Comparison of ENCODE assay signal across 8 cellular contexts in the genomic region with DNA sequence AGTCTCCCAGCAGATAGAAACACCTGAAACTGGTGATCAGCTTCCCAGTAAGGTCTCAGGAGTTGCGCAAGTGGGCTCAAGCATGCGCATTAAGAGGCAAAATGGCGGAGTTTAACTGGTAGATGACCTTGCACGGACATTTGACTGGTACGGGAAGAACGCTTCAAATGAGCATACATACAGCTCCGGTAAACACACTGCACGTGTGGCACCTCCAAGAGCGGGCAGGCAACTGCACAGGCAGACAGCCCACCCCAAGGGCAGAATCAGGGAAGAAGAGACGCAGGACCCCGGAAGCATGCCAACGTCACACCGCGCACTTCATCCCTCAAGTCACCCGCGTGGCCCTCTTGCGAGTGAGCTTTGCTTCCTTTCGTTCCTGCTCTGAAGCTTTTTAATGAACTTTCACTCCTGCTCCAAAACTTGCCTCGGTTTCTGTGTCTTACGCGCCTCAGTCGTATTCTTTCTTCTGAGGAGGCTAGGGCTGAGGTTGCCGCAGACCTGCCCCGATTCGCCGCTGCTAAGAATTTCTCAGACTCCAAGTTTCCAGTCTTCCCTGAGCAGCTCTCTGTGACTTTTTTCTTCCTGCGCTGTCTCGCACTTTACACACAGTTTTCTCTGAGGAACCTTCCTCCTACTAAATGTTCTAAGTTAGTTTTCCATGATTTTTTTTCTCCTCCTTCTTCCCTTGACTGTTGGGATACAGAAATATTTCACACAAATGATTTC.
A peak's percentile ranks its signal among the peaks of the same experiment; 100 is the strongest.
DNase-seq lines count a peak whose midpoint lies in the region; ATAC-seq and TF ChIP-seq lines count a peak whose summit lies in the region.

No MANE protein-coding gene starts in this region.

- H3K4me1 Mint-ChIP-seq in T-helper 2 cell treated with Interferon-gamma antibody and Interleukin-4, amounts not matched to agents 5 μg/mL and 100 μg/mL, for 36 hours (ENCODE audit: low read depth), result no peaks in the 10 kb centered on the region
- no peaks in the 10 kb centered on the region for H3K4me1 Mint-ChIP-seq in natural killer cell treated with Interleukin-12 subunit alpha and Interleukin-12 subunit beta and Interleukin-15 and Interleukin-18, amount 100 ng/mL, for 72 hours (ENCODE audit: low read depth in 2 of 2)

- H3K4me1 ChIP-seq in mesendoderm (ENCODE audit: control insufficient read depth, low read depth, low read length), result no peaks in the 10 kb centered on the region

- H3K36me3 Mint-ChIP-seq in T-helper 2 cell treated with Interferon-gamma antibody and Interleukin-4, amounts not matched to agents 5 μg/mL and 100 μg/mL, for 36 hours (ENCODE audit: low read depth), result no peaks in the 10 kb centered on the region
- H3K36me3 Mint-ChIP-seq in natural killer cell treated with Interleukin-12 subunit alpha and Interleukin-12 subunit beta and Interleukin-15 and Interleukin-18, amount 100 ng/mL, for 72 hours, result peaks cover 11% of the 10 kb centered on the region

- H3K79me2 ChIP-seq in mesendoderm (ENCODE audit: control insufficient read depth, insufficient read depth, low read length), result no peaks in the 10 kb centered on the region

- DNase-seq in EL (peak; percentile 14), foreskin fibroblast (peak in 1 of 2 donors; percentile 41), retinal pigment epithelial cell (ENCODE audit: low read depth) (no peak), mesendoderm (no peak), superior temporal gyrus (ENCODE audit: extremely low spot score) (no peak)
- no peak for DNase-seq in T-helper 2 cell treated with Interferon-gamma antibody and Interleukin-4, amounts not matched to agents 5 μg/mL and 100 μg/mL, for 36 hours (ENCODE audit: low spot score)
- no peak for DNase-seq in natural killer cell treated with Interleukin-12 subunit alpha and Interleukin-12 subunit beta and Interleukin-15 and Interleukin-18, amount 100 ng/mL, for 72 hours (ENCODE audit: low spot score)

- no peak overlapping the region for H3K23ac ChIP-seq in mesendoderm (ENCODE audit: low read length)

- no peaks in the 10 kb centered on the region for H3K27me3 Mint-ChIP-seq in T-helper 2 cell treated with Interferon-gamma antibody and Interleukin-4, amounts not matched to agents 5 μg/mL and 100 μg/mL, for 36 hours (ENCODE audit: low read depth)
- H3K27me3 Mint-ChIP-seq in natural killer cell treated with Interleukin-12 subunit alpha and Interleukin-12 subunit beta and Interleukin-15 and Interleukin-18, amount 100 ng/mL, for 72 hours, result no peaks in the 10 kb centered on the region

- no peak overlapping the region for H4K5ac ChIP-seq in mesendoderm (ENCODE audit: low read length)

- no peak overlapping the region for H3K56ac ChIP-seq in mesendoderm (ENCODE audit: low read length)

- no peak for TF ChIP-seq CTCF in foreskin fibroblast (IDR thresholded peaks at IDR 0.05; ENCODE audit: low read depth, low read length)
- TF ChIP-seq CTCF in retinal pigment epithelial cell (conservative IDR thresholded peaks at IDR 0.05; ENCODE audit: low read depth, low read length), result no peak

- no peak overlapping the region for H3K4me2 ChIP-seq in mesendoderm (ENCODE audit: low read length)

- no peak overlapping the region for H3K18ac ChIP-seq in mesendoderm (ENCODE audit: low read length)

- peaks cover 31% of the 10 kb centered on the region for H3K9me3 Mint-ChIP-seq in T-helper 2 cell treated with Interferon-gamma antibody and Interleukin-4, amounts not matched to agents 5 μg/mL and 100 μg/mL, for 36 hours
- H3K9me3 Mint-ChIP-seq in natural killer cell treated with Interleukin-12 subunit alpha and Interleukin-12 subunit beta and Interleukin-15 and Interleukin-18, amount 100 ng/mL, for 72 hours, result peaks cover 19% of the 10 kb centered on the region

- no CpG with 5 or more reads among the region's 28 CpGs for WGBS in mesendoderm (ENCODE audit: extremely low coverage, insufficient coverage, low lambda C conversion rate)

- peak overlapping the region; percentile 43 for H3K4me3 Mint-ChIP-seq in T-helper 2 cell treated with Interferon-gamma antibody and Interleukin-4, amounts not matched to agents 5 μg/mL and 100 μg/mL, for 36 hours
- H3K4me3 Mint-ChIP-seq in natural killer cell treated with Interleukin-12 subunit alpha and Interleukin-12 subunit beta and Interleukin-15 and Interleukin-18, amount 100 ng/mL, for 72 hours, result no peak overlapping the region

- H2AK5ac ChIP-seq in mesendoderm (ENCODE audit: low read length), result no peak overlapping the region

- H3K79me1 ChIP-seq in mesendoderm (ENCODE audit: low read length), result no peaks in the 10 kb centered on the region

- H2BK120ac ChIP-seq in mesendoderm (ENCODE audit: low read depth, low read length), result no peak overlapping the region

- H2BK5ac ChIP-seq in mesendoderm (ENCODE audit: low read length), result no peak overlapping the region

- H4K8ac ChIP-seq in mesendoderm (ENCODE audit: low read depth, low read length), result no peak overlapping the region

- H3K27ac ChIP-seq in mesendoderm (ENCODE audit: low read depth, low read length), result no peak overlapping the region

- H3K4ac ChIP-seq in mesendoderm (ENCODE audit: low read depth, low read length), result no peak overlapping the region

- H3K9ac ChIP-seq in mesendoderm (ENCODE audit: low read length), result no peak overlapping the region

- no peaks in the 10 kb centered on the region for H3K27me3 ChIP-seq in mesendoderm (ENCODE audit: insufficient read depth, low read length, poor library complexity)

- H3K36me3 ChIP-seq in mesendoderm (ENCODE audit: control insufficient read depth, insufficient read depth, low read length), result no peaks in the 10 kb centered on the region

- H3K27ac Mint-ChIP-seq in T-helper 2 cell treated with Interferon-gamma antibody and Interleukin-4, amounts not matched to agents 5 μg/mL and 100 μg/mL, for 36 hours, result peak overlapping the region; percentile 60
- H3K27ac Mint-ChIP-seq in natural killer cell treated with Interleukin-12 subunit alpha and Interleukin-12 subunit beta and Interleukin-15 and Interleukin-18, amount 100 ng/mL, for 72 hours, result no peak overlapping the region

- H2BK15ac ChIP-seq in mesendoderm (replicated peaks; ENCODE audit: low read depth), result no peak overlapping the region

- H3K4me3 ChIP-seq in foreskin fibroblast (ENCODE audit: low read depth in 1 of 2, low read length in 2 of 2) (peak overlapping the region; percentile 25 to 47), retinal pigment epithelial cell (ENCODE audit: low read length) (peak overlapping the region; percentile 35), mesendoderm (ENCODE audit: low read length) (no peak overlapping the region)

- no peak for ATAC-seq in natural killer cell treated with Interleukin-12 subunit alpha and Interleukin-12 subunit beta and Interleukin-15 and Interleukin-18, amount 100 ng/mL, for 72 hours
- no peak for ATAC-seq in GM19328 (IDR thresholded peaks at IDR 0.05; ENCODE audit: unreplicated experiment)
